10 cellular contexts compared by ENCODE assay signal in the genomic region with DNA sequence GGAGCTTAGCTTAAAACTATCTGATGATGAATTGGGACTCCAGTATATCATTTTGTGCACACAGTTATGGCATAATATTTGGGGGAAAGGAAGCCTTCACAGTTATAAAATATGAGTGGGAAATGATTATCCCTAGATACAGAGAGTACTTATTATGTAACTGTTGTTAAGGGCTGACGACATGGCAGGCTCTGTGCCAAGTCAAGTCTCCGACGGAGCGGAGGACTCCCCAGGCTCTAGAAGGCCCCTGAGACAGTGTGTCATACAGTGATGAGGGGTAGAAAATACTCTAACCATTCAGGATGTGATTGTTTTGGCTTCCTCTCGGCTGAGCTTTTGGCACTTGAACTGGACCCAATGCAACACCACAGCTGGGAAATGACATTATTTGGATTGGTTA.
DNase-seq lines count a peak whose midpoint lies in the region; ATAC-seq, FAIRE-seq and TF ChIP-seq lines count a peak whose summit lies in the region.
"Had no signal": no experiment of that assay in that cellular context is flagged by ENCODE, and none has a peak within 500 bp of the region (broad histone marks: within the 10 kb centered on the region; RNA-seq: fewer than 3 reads in every experiment).

No MANE protein-coding gene starts in this region.

- H3K4me3 Mint-ChIP-seq in astrocyte (ENCODE audit: unreplicated experiment), result no peak overlapping the region

- peaks cover 1% of the 10 kb centered on the region for H3K36me3 Mint-ChIP-seq in astrocyte (ENCODE audit: low read depth, unreplicated experiment)

- no peaks in the 10 kb centered on the region for H3K36me3 ChIP-seq in astrocyte (ENCODE audit: insufficient read depth, low read length)
- no peaks in the 10 kb centered on the region for H3K36me3 ChIP-seq in thoracic aorta
- H3K36me3 ChIP-seq in MM.1S (replicated peaks; ENCODE audit: insufficient read depth, low read length), result no peaks in the 10 kb centered on the region
- H3K36me3 ChIP-seq: suprapubic skin had no signal

- TF ChIP-seq CTCF in astrocyte (IDR thresholded peaks at IDR 0.05; ENCODE audit: insufficient read depth, low read depth, low read length) (no peak), thoracic aorta (IDR thresholded peaks at IDR 0.05) (no peak), MM.1S (IDR thresholded peaks at IDR 0.05; ENCODE audit: low read length) (no peak)

- no peaks in the 10 kb centered on the region for H3K79me2 ChIP-seq in astrocyte (ENCODE audit: insufficient read depth, low read length)
- H3K79me2 ChIP-seq in MM.1S (ENCODE audit: low read length), result no peaks in the 10 kb centered on the region

- no peaks in the 10 kb centered on the region for H3K27me3 Mint-ChIP-seq in astrocyte (ENCODE audit: low read depth, unreplicated experiment)

- H3K27ac ChIP-seq in astrocyte (ENCODE audit: low read depth, low read length) (peak overlapping the region; percentile 64), thoracic aorta (peak overlapping the region; percentile 8 to 40), MM.1S (ENCODE audit: low read length) (no peak overlapping the region)
- H3K27ac ChIP-seq: 22Rv1, suprapubic skin had no signal

- H3K27me3 ChIP-seq in astrocyte (ENCODE audit: insufficient read depth, low read length) (no peaks in the 10 kb centered on the region), thoracic aorta (replicated peaks; ENCODE audit: insufficient read depth) (no peaks in the 10 kb centered on the region), MM.1S (replicated peaks; ENCODE audit: insufficient read depth, low read length) (no peaks in the 10 kb centered on the region)
- H3K27me3 ChIP-seq: suprapubic skin had no signal

- H4K20me1 ChIP-seq in astrocyte (ENCODE audit: insufficient read depth, low read length) (no peaks in the 10 kb centered on the region), MM.1S (ENCODE audit: insufficient read depth, low read length) (no peaks in the 10 kb centered on the region)

- H3K4me2 ChIP-seq in astrocyte (ENCODE audit: low read length), result peak overlapping the region; percentile 50
- H3K4me2 ChIP-seq in MM.1S (ENCODE audit: low read depth, low read length), result no peak overlapping the region

- H3K9ac ChIP-seq in astrocyte (ENCODE audit: low read length) (peak overlapping the region; percentile 16), MM.1S (ENCODE audit: low read length) (no peak overlapping the region)

- H3K9me3 ChIP-seq in astrocyte (ENCODE audit: insufficient read depth, low read depth, low read length), result no peaks in the 10 kb centered on the region
- H3K9me3 ChIP-seq in thoracic aorta, result no peaks in the 10 kb centered on the region
- no peaks in the 10 kb centered on the region for H3K9me3 ChIP-seq in MM.1S (replicated peaks; ENCODE audit: insufficient read depth, low read length)
- H3K9me3 ChIP-seq: suprapubic skin had no signal

- no peak overlapping the region for H3K27ac Mint-ChIP-seq in astrocyte (ENCODE audit: unreplicated experiment)

- FAIRE-seq in astrocyte (lab: Jason Lieb, UNC), result peak; percentile 89

- peaks cover 25% of the 10 kb centered on the region for H3K4me1 Mint-ChIP-seq in astrocyte (ENCODE audit: low read depth, unreplicated experiment)

- H2AFZ ChIP-seq in astrocyte (ENCODE audit: low read depth, low read length) (no peak overlapping the region), MM.1S (ENCODE audit: low read length) (no peak overlapping the region)

- DNase-seq in DMS 273 (lab: John Stamatoyannopoulos, UW; ENCODE audit: unreplicated experiment) (peak; percentile 37), DMS 273 treated with DMSO at 0.1 percent for 48 hours (lab: John Stamatoyannopoulos, UW) (no peak), astrocyte (ENCODE audit: low read depth) (peak; percentile 94), iris pigment epithelial cell (ENCODE audit: low read depth) (peak; percentile 90), thoracic aorta (ENCODE audit: low spot score) (peak; percentile 68), SW 1271 (lab: John Stamatoyannopoulos, UW) (no peak), MM.1S (no peak)
- no peak for DNase-seq in stimulated activated CD4-positive, alpha-beta T cell treated with anti-CD3 and anti-CD28 coated beads, Interleukin-2, amount 100 ng/mL, for 24 hours

- H3K4me1 ChIP-seq in astrocyte (ENCODE audit: insufficient read depth, low read length) (peaks cover 32% of the 10 kb centered on the region), thoracic aorta (ENCODE audit: control insufficient read depth in 1 of 2, low read depth in 2 of 2) (peaks cover 15 to 29% of the 10 kb centered on the region in 2 donors), MM.1S (ENCODE audit: low read length) (no peaks in the 10 kb centered on the region)

- ATAC-seq in thoracic aorta (ENCODE audit: insufficient number of reproducible peaks, low FRiP score, low read depth), result peak; percentile 93

- H3K9me2 ChIP-seq in MM.1S (replicated peaks; ENCODE audit: insufficient read depth, low read length), result no peaks in the 10 kb centered on the region

- H3F3A ChIP-seq in MM.1S (ENCODE audit: insufficient read depth, low read length), result no peaks in the 10 kb centered on the region

- no peaks in the 10 kb centered on the region for H3K9me3 Mint-ChIP-seq in astrocyte (ENCODE audit: unreplicated experiment)

- H3K4me3 ChIP-seq in astrocyte (ENCODE audit: insufficient read depth, low read depth, low read length), result no peak overlapping the region
- H3K4me3 ChIP-seq in thoracic aorta, result no peak overlapping the region
- no peak overlapping the region for H3K4me3 ChIP-seq in MM.1S (ENCODE audit: low read length)
- H3K4me3 ChIP-seq: suprapubic skin had no signal

Comparison
In these comparisons a context has a peak if more than half of its experiments do, and no peak if none do; other contexts are left out.
1. DNase-seq: peak in DMS 273 (single experiment), astrocyte (single experiment), iris pigment epithelial cell (single experiment) and thoracic aorta (single experiment); none in DMS 273 treated with DMSO at 0.1 percent for 48 hours (single experiment), stimulated activated CD4-positive, alpha-beta T cell treated with anti-CD3 and anti-CD28 coated beads, Interleukin-2, amount 100 ng/mL, for 24 hours (0 of 2), SW 1271 (0 of 2) and MM.1S (single experiment).